In the genomic region with DNA sequence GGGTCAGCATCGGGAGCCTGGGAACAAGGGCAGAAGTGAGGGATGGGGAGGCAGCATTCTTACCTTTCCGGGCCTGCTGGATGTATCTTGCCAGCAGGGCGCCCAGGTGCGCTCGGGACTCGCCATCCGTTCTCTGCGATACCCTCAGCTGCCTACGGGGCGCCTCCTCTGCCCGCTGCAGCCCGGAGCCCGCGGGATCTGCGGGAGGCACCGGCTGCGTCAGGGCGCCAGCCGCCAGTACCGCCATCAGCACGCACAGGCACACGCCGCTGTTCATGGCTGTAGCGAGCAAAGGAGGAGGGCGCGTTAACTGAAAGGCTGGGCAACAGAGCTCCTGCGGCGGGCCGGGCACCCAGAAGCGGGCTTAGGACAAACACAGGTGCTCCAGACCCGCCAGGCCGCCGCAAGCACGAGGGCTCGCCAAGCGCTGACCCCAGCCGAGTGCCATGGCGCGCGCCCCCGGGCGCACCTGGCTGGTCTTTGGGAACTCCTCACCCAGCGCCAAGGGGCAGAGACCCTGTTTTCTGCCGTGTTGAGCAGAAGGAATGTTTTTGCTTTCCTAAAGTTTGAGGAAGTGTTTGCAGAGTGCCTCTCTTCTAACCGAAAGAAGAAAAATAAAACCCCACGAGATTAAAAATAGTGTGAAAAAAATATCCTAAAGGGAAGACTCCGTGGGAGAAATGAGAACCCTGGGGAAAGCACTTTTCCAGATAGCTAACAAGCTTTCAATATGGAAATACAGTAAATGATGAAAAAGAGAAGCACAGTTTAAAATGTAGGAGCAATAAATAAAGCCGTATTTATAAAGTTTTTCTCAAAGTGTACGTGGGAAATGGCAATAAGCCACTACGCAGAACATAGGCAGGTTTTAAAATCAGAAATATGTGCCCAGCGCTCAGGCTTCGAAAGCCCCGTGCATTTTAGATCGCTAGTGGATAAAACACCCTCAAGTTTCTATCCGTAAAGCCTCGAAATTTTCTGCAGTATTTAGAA, we compare ENCODE assay signal across 9 cellular contexts. TPM values are rescaled to one million over a fixed set of nuclear protein-coding genes. Genes with fewer than 3 reads are reported as not detected.
A peak's percentile ranks its signal among the peaks of the same experiment; 100 is the strongest.
DNase-seq lines count a peak whose midpoint lies in the region; ATAC-seq and TF ChIP-seq lines count a peak whose summit lies in the region.
"Had no signal": no experiment of that assay in that cellular context is flagged by ENCODE, and none has a peak within 500 bp of the region (broad histone marks: within the 10 kb centered on the region; RNA-seq: fewer than 3 reads in every experiment).

No MANE protein-coding gene starts in this region.

- intact Hi-C loops in Calu3 (cut with micrococcal nuclease; ENCODE audit: unreplicated experiment) = no loop called here

- no peak for TF ChIP-seq CTCF in Calu3 (IDR thresholded peaks at IDR 0.05; ENCODE audit: unreplicated experiment)
- TF ChIP-seq CTCF in neural cell (IDR thresholded peaks at IDR 0.05; ENCODE audit: poor library complexity, severe bottlenecking) = peak; percentile 56

- no peaks in the 10 kb centered on the region for H3K4me1 Mint-ChIP-seq in Calu3 (ENCODE audit: low read depth, unreplicated experiment)

- H3K9me3 ChIP-seq in neural cell (ENCODE audit: low read length) = no peaks in the 10 kb centered on the region

- H3K27ac Mint-ChIP-seq in Calu3 (ENCODE audit: unreplicated experiment) = no peak overlapping the region

- H4K20me1 ChIP-seq in neural cell (ENCODE audit: insufficient read depth) = no peaks in the 10 kb centered on the region

- TF ChIP-seq RAD21 in neural cell (conservative IDR thresholded peaks at IDR 0.05) = peak; percentile 19

- no peaks in the 10 kb centered on the region for H3K9me2 ChIP-seq in neural cell (ENCODE audit: insufficient read depth, low read length)

- no peak for TF ChIP-seq EP300 in neural cell (conservative IDR thresholded peaks at IDR 0.05; ENCODE audit: poor library complexity, severe bottlenecking)

- no peaks in the 10 kb centered on the region for H3K9me3 Mint-ChIP-seq in Calu3 (ENCODE audit: low read depth, unreplicated experiment)

- H3K27ac ChIP-seq in neural cell (ENCODE audit: low read length) = no peak overlapping the region

- peak overlapping the region; percentile 63 for H3K4me3 Mint-ChIP-seq in Calu3 (ENCODE audit: low read depth, unreplicated experiment)

- H3K27me3 Mint-ChIP-seq in Calu3 (ENCODE audit: unreplicated experiment) = peaks cover 54% of the 10 kb centered on the region

- H3K36me3 ChIP-seq in neural cell (ENCODE audit: insufficient read depth, low read length) = no peaks in the 10 kb centered on the region

- no peaks in the 10 kb centered on the region for H3K79me2 ChIP-seq in neural cell (replicated peaks; ENCODE audit: insufficient read depth, low read length)

- no peak for TF ChIP-seq POLR2A in erythroblast (IDR thresholded peaks at IDR 0.05; ENCODE audit: low read length)

- H3K4me3 ChIP-seq in neural cell (ENCODE audit: low read length) = peak overlapping the region; percentile 65

- peak overlapping the region; percentile 24 for H2AFZ ChIP-seq in neural cell (ENCODE audit: low read depth, low read length)

- DNase-seq in Calu3 (peak; percentile 72), NCI-H1105 (lab: John Stamatoyannopoulos, UW) (peak; percentile 27), ecto neural progenitor cell (ENCODE audit: low spot score) (peak; percentile 58), erythroblast (lab: John Stamatoyannopoulos, UW) (no peak)
- DNase-seq in activated CD8-positive, alpha-beta memory T cell treated with anti-CD3 and anti-CD28 coated beads for 24 hours = no peak

- no TSS peak for BruUV-seq in Calu3 (replicated peaks; lab: Mats Ljungman, UMichigan)

- no peaks in the 10 kb centered on the region for H3K36me3 Mint-ChIP-seq in Calu3 (ENCODE audit: insufficient read depth, unreplicated experiment)

- H3F3A ChIP-seq in neural cell (ENCODE audit: insufficient read depth, low read length, poor library complexity, severe bottlenecking) = no peaks in the 10 kb centered on the region

- CTCF ChIA-PET in Calu3 (lab: Charles Lee) = interaction anchor here (1.1 kb wide), 1 partner anchor 516 kb away, joined by 4 read pairs; no protein-coding TSS in a partner anchor

- peaks cover 30% of the 10 kb centered on the region for H3K27me3 ChIP-seq in neural cell (ENCODE audit: insufficient read depth, low read depth, low read length)

- H3K9ac ChIP-seq in neural cell (ENCODE audit: low read length) = peak overlapping the region; percentile 21

- no peak overlapping the region for H3K4me2 ChIP-seq in neural cell (ENCODE audit: low read length)

- no peak for ATAC-seq in HG03432 (IDR thresholded peaks at IDR 0.05; ENCODE audit: unreplicated experiment)
- no peak for ATAC-seq in GM19328 (IDR thresholded peaks at IDR 0.05; ENCODE audit: unreplicated experiment)

TF ChIP-seq in neural cell, 6 proteins besides CTCF, POLR2A, EP300 and RAD21:
- TF ChIP-seq, protein P1, sequence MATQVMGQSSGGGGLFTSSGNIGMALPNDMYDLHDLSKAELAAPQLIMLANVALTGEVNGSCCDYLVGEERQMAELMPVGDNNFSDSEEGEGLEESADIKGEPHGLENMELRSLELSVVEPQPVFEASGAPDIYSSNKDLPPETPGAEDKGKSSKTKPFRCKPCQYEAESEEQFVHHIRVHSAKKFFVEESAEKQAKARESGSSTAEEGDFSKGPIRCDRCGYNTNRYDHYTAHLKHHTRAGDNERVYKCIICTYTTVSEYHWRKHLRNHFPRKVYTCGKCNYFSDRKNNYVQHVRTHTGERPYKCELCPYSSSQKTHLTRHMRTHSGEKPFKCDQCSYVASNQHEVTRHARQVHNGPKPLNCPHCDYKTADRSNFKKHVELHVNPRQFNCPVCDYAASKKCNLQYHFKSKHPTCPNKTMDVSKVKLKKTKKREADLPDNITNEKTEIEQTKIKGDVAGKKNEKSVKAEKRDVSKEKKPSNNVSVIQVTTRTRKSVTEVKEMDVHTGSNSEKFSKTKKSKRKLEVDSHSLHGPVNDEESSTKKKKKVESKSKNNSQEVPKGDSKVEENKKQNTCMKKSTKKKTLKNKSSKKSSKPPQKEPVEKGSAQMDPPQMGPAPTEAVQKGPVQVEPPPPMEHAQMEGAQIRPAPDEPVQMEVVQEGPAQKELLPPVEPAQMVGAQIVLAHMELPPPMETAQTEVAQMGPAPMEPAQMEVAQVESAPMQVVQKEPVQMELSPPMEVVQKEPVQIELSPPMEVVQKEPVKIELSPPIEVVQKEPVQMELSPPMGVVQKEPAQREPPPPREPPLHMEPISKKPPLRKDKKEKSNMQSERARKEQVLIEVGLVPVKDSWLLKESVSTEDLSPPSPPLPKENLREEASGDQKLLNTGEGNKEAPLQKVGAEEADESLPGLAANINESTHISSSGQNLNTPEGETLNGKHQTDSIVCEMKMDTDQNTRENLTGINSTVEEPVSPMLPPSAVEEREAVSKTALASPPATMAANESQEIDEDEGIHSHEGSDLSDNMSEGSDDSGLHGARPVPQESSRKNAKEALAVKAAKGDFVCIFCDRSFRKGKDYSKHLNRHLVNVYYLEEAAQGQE (IDR thresholded peaks at IDR 0.05; ENCODE audit: borderline replicate concordance) = no peak
- no peak for TF ChIP-seq POLR2AphosphoS5 (IDR thresholded peaks at IDR 0.05)
- TF ChIP-seq MXI1 (conservative IDR thresholded peaks at IDR 0.05; ENCODE audit: poor library complexity, severe bottlenecking) = no peak
- TF ChIP-seq SMC3 (conservative IDR thresholded peaks at IDR 0.05; ENCODE audit: poor library complexity) = no peak
- no peak for TF ChIP-seq TAF1 (IDR thresholded peaks at IDR 0.05; ENCODE audit: low read depth)
- TF ChIP-seq EZH2 (IDR thresholded peaks at IDR 0.05; ENCODE audit: borderline replicate concordance, insufficient read depth, low read length, poor library complexity, severe bottlenecking) = no peak

RNA-seq across cellular contexts. Expression of a gene that starts 2.3 kb away (rescaled TPM):
- not detected in 2 replicates for total RNA-seq in Calu3 (2022)
- polyA plus RNA-seq in neural cell = not detected in 2 replicates
- not detected in 2 replicates for polyA minus RNA-seq in neural cell
- total RNA-seq: right cardiac atrium had no signal
- polyA plus RNA-seq: right cardiac atrium had no signal

Comparison
In these comparisons a context has a peak if more than half of its experiments do, and no peak if none do; other contexts are left out.
1. DNase-seq: peak in Calu3 (single experiment), NCI-H1105 (single experiment) and ecto neural progenitor cell (single experiment); none in activated CD8-positive, alpha-beta memory T cell treated with anti-CD3 and anti-CD28 coated beads for 24 hours (single experiment) and erythroblast (0 of 2).